Comparison of ENCODE assay signal across 1 cellular context in the genomic region with DNA sequence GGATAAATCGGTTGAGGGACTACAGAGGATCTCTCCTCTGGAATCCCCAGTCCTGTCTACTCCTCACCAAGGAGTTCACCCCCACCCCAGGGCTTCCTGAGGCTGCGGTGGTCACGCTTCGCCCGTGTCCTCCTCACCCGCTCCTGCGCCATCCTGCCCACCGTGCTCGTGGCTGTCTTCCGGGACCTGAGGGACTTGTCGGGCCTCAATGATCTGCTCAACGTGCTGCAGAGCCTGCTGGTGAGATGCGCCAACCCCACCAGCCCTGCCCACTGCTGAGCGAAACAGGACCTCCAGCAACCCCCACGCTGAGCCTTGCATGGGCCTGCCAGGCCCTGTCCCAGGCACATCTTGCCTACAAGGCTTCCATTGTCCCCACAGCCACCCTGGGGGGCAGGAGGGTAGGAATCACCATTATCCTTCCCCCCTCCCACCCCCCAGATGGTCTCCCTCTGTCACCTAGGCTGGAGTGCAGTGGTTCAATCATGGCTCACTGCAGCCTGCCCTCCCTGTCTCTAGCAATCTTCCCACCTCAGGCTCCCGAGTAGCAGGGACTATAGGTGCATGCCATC.
TF ChIP-seq lines count a peak whose summit lies in the region.

No MANE protein-coding gene starts in this region.

TF ChIP-seq in HEK293, 187 proteins besides CTCF, POLR2A, EP300 and RAD21:
- TF ChIP-seq ZNF23 (tag by site-specific recombination; IDR thresholded peaks at IDR 0.05; ENCODE audit: borderline replicate concordance): no peak
- TF ChIP-seq ZNF274 (IDR thresholded peaks at IDR 0.05; ENCODE audit: low read length): no peak
- TF ChIP-seq ZNF274 (tag by site-specific recombination; IDR thresholded peaks at IDR 0.05; ENCODE audit: borderline replicate concordance): no peak
- no peak for TF ChIP-seq ZNF112 (tag by site-specific recombination; IDR thresholded peaks at IDR 0.05)
- peak; percentile 90 for TF ChIP-seq GLIS1 (tag by site-specific recombination; IDR thresholded peaks at IDR 0.05)
- no peak for TF ChIP-seq HOXD13 (CRISPR knock-in tag; IDR thresholded peaks at IDR 0.05; ENCODE audit: borderline replicate concordance)
